ENCODE assay signal across 9 cellular contexts in the genomic region with DNA sequence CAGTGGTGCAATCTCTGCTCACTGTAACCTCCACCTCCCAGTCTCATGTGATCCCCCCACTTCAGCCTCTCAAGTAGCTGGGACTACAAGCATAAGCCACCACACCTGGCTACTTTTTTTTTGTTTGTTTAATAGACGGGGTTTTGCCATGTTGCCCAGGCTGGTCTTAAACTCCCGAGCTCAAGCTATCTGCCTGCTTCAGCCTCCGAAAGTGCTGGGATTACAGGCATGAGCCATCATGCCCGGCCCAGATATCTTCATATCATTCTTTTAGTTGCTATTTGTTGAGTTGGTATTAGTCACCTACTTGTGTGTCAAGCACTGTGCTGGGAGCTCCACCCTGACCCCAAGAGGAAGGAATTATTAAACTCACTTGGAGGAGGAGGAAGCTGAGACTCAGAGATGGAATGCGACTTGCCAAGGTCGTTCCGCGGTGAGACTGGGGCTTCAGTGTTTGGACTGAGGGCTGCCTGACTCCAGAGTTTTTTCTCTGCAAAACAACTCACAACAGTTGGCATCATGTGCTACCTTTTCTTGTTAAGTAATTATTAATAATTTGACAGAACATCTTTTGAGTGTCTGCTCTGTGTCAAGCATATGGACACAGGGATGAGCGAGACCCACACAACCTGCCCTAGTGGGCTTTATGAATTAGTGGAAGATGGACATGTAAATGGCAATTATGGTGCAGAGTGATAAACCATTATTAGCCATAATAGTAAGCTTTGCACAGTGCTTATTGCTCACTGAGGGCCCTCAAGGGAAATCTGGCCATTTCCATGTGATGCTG.
A peak's percentile ranks its signal among the peaks of the same experiment; 100 is the strongest.
DNase-seq lines count a peak whose midpoint lies in the region; ATAC-seq and TF ChIP-seq lines count a peak whose summit lies in the region.
"Had no signal": no experiment of that assay in that cellular context is flagged by ENCODE, and none has a peak within 500 bp of the region (broad histone marks: within the 10 kb centered on the region; RNA-seq: fewer than 3 reads in every experiment).

No MANE protein-coding gene starts in this region.

- H3K9me3 ChIP-seq in tibial artery: no peaks in the 10 kb centered on the region

- no peaks in the 10 kb centered on the region for H3K36me3 ChIP-seq in tibial artery

- no peak overlapping the region for H3K4me3 ChIP-seq in tibial artery

- H3K27ac Mint-ChIP-seq in effector memory CD8-positive, alpha-beta T cell: no peak overlapping the region
- H3K27ac Mint-ChIP-seq: dendritic cell treated with granulocyte-macrophage colony-stimulating factor and Interleukin-4, amounts not matched to agents 40 ng/mL and 50 ng/mL, for 4 days had no signal

- DNase-seq in HS-27A (ENCODE audit: low read depth) (peak; percentile 65), amniotic epithelial cell (ENCODE audit: low read depth) (peak; percentile 98), hepatic stellate cell (ENCODE audit: low spot score) (peak; percentile 92), tibial artery (peak; percentile 66 to 83), CD1c-positive myeloid dendritic cell (ENCODE audit: extremely low spot score) (no peak), OCI-M2 (lab: John Stamatoyannopoulos, UW; ENCODE audit: unreplicated experiment) (no peak)
- no peak for DNase-seq in effector memory CD8-positive, alpha-beta T cell

- peak overlapping the region; percentile 5 to 49 for H3K27ac ChIP-seq in tibial artery

- peaks cover 26 to 36% of the 10 kb centered on the region in 2 donors for H3K27me3 Mint-ChIP-seq in effector memory CD8-positive, alpha-beta T cell

- H3K27me3 ChIP-seq in tibial artery: no peaks in the 10 kb centered on the region

- H3K36me3 Mint-ChIP-seq in effector memory CD8-positive, alpha-beta T cell (ENCODE audit: insufficient read depth): no peaks in the 10 kb centered on the region

- TF ChIP-seq CTCF in tibial artery (IDR thresholded peaks at IDR 0.05): peak; percentile 66

- no peak overlapping the region for H3K4me3 Mint-ChIP-seq in effector memory CD8-positive, alpha-beta T cell
- H3K4me3 Mint-ChIP-seq: dendritic cell treated with granulocyte-macrophage colony-stimulating factor and Interleukin-4, amounts not matched to agents 40 ng/mL and 50 ng/mL, for 4 days had no signal

- peaks cover 0 to 3% of the 10 kb centered on the region in 2 donors for H3K4me1 Mint-ChIP-seq in effector memory CD8-positive, alpha-beta T cell (ENCODE audit: low read depth in 2 of 2)

- no peaks in the 10 kb centered on the region for H3K9me3 Mint-ChIP-seq in effector memory CD8-positive, alpha-beta T cell
- H3K9me3 Mint-ChIP-seq: dendritic cell treated with granulocyte-macrophage colony-stimulating factor and Interleukin-4, amounts not matched to agents 40 ng/mL and 50 ng/mL, for 4 days had no signal

- peaks cover 0 to 20% (median 8%) of the 10 kb centered on the region in 4 donors for H3K4me1 ChIP-seq in tibial artery

- no peak for ATAC-seq in HG02759 (IDR thresholded peaks at IDR 0.05; ENCODE audit: unreplicated experiment)
- no peak for ATAC-seq in effector memory CD8-positive, alpha-beta T cell (replicated peaks)

- intact Hi-C loops in tibial artery (cut with DNase I; ENCODE audit: low total_unique reads): loop anchor here (5.0 to 10.0 kb wide), 2 partner anchors 63 to 115 kb away; no protein-coding TSS in a partner anchor

Comparison
In these comparisons a context has a peak if more than half of its experiments do, and no peak if none do; other contexts are left out.
1. DNase-seq: peak in HS-27A (single experiment), amniotic epithelial cell (single experiment), hepatic stellate cell (single experiment) and tibial artery (2 of 2); none in CD1c-positive myeloid dendritic cell (single experiment), OCI-M2 (single experiment) and effector memory CD8-positive, alpha-beta T cell (0 of 3).